In the genomic region with DNA sequence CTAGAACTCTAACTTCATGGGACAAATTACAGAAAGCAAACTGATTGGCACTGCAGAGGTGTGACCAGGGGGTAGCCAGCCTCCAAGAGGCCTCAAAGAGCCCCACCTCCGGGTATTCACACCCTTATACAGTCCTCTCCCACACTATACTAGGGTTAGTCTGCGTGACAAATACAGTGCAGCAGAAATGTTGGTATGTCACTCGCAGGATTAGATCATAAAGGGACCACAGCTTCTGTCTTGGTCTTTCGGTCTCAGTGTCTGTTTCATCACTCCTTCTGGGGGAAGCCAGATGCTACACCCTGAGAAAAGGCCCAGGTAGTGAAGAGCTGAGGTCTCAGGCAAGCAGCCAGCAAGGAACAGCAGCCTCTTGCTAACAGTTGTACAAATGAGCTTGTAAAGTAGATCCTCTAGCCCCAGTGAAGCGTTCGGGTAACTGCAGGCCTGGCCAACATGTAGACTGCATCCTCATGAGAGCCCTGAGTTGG, we compare ENCODE assay signal across 9 cellular contexts.
A peak's percentile ranks its signal among the peaks of the same experiment; 100 is the strongest.
DNase-seq lines count a peak whose midpoint lies in the region; ATAC-seq and TF ChIP-seq lines count a peak whose summit lies in the region.
"Had no signal": no experiment of that assay in that cellular context is flagged by ENCODE, and none has a peak within 500 bp of the region (broad histone marks: within the 10 kb centered on the region; RNA-seq: fewer than 3 reads in every experiment).

No MANE protein-coding gene starts in this region.

- DNase-seq in activated CD4-positive, alpha-beta memory T cell treated with anti-CD3 and anti-CD28 coated beads for 36 hours: peak; percentile 66
- DNase-seq in stimulated activated CD8-positive, alpha-beta memory T cell treated with anti-CD3 and anti-CD28 coated beads, Interleukin-12 subunit alpha, Interleukin-12 subunit beta, amount 100 ng/mL, for 24 hours (ENCODE audit: extremely low read depth): peak; percentile 7
- DNase-seq in OCI-M1 (lab: John Stamatoyannopoulos, UW) (no peak), endodermal cell (no peak), upper lobe of right lung (no peak)

- H3K27ac ChIP-seq in endodermal cell (ENCODE audit: low read depth, low read length): no peak overlapping the region
- no peak overlapping the region for H3K27ac ChIP-seq in upper lobe of right lung
- H3K27ac ChIP-seq: SK-N-MC had no signal

- H3K27me3 ChIP-seq in endodermal cell (ENCODE audit: control insufficient read depth, insufficient read depth, low read length, poor library complexity, severe bottlenecking): no peaks in the 10 kb centered on the region
- H3K27me3 ChIP-seq in upper lobe of right lung: no peaks in the 10 kb centered on the region

- TF ChIP-seq CTCF in endodermal cell (conservative IDR thresholded peaks at IDR 0.05): no peak
- no peak for TF ChIP-seq CTCF in upper lobe of right lung (IDR thresholded peaks at IDR 0.05)

- peaks cover 43% of the 10 kb centered on the region for H3K4me1 Mint-ChIP-seq in activated CD4-positive, alpha-beta memory T cell treated with anti-CD3 and anti-CD28 coated beads for 36 hours (ENCODE audit: low read depth)
- no peaks in the 10 kb centered on the region for H3K4me1 Mint-ChIP-seq in endodermal cell

- peaks cover 44% of the 10 kb centered on the region for H3K36me3 Mint-ChIP-seq in activated CD4-positive, alpha-beta memory T cell treated with anti-CD3 and anti-CD28 coated beads for 36 hours
- H3K36me3 Mint-ChIP-seq in endodermal cell (ENCODE audit: low read depth): no peaks in the 10 kb centered on the region

- no peaks in the 10 kb centered on the region for H3K9me3 Mint-ChIP-seq in activated CD4-positive, alpha-beta memory T cell treated with anti-CD3 and anti-CD28 coated beads for 36 hours
- no peaks in the 10 kb centered on the region for H3K9me3 Mint-ChIP-seq in endodermal cell
- H3K9me3 Mint-ChIP-seq: nephron had no signal

- H3K9me3 ChIP-seq in endodermal cell (ENCODE audit: control insufficient read depth, low read length) (no peaks in the 10 kb centered on the region), upper lobe of right lung (no peaks in the 10 kb centered on the region)

- CTCF ChIA-PET in activated CD4-positive, alpha-beta memory T cell treated with anti-CD3 and anti-CD28 coated beads for 36 hours (lab: Charles Lee): interaction anchor here (0.8 to 2.7 kb wide), 6 partner anchors 11 to 41 kb away, joined by 3 to 15 read pairs (median 6); no protein-coding TSS in a partner anchor

- H3K27me3 Mint-ChIP-seq in activated CD4-positive, alpha-beta memory T cell treated with anti-CD3 and anti-CD28 coated beads for 36 hours: no peaks in the 10 kb centered on the region
- no peaks in the 10 kb centered on the region for H3K27me3 Mint-ChIP-seq in endodermal cell (ENCODE audit: insufficient read depth)

- ATAC-seq in GM19035 (IDR thresholded peaks at IDR 0.05; ENCODE audit: unreplicated experiment): peak; percentile 84
- ATAC-seq in HG02610 (IDR thresholded peaks at IDR 0.05; ENCODE audit: unreplicated experiment): peak; percentile 96
- no peak for ATAC-seq in upper lobe of right lung

- no peak overlapping the region for H3K4me3 Mint-ChIP-seq in activated CD4-positive, alpha-beta memory T cell treated with anti-CD3 and anti-CD28 coated beads for 36 hours
- no peak overlapping the region for H3K4me3 Mint-ChIP-seq in endodermal cell
- H3K4me3 Mint-ChIP-seq: nephron had no signal

- POLR2A ChIA-PET in activated CD4-positive, alpha-beta memory T cell treated with anti-CD3 and anti-CD28 coated beads for 36 hours (lab: Charles Lee): interaction anchor here (0.7 to 2.3 kb wide), 4 partner anchors 10 to 68 kb away, joined by 3 to 14 read pairs (median 8); partner anchors contain the start of gene SAV1

- H3K4me1 ChIP-seq in endodermal cell (ENCODE audit: control insufficient read depth, insufficient read depth, low read length): no peaks in the 10 kb centered on the region
- no peaks in the 10 kb centered on the region for H3K4me1 ChIP-seq in upper lobe of right lung

- no peak overlapping the region for H3K4me3 ChIP-seq in endodermal cell (ENCODE audit: low read length)
- no peak overlapping the region for H3K4me3 ChIP-seq in upper lobe of right lung
- H3K4me3 ChIP-seq: SK-N-MC had no signal

- no peak overlapping the region for H3K27ac Mint-ChIP-seq in activated CD4-positive, alpha-beta memory T cell treated with anti-CD3 and anti-CD28 coated beads for 36 hours
- H3K27ac Mint-ChIP-seq in endodermal cell: no peak overlapping the region
- H3K27ac Mint-ChIP-seq: nephron had no signal

- H3K36me3 ChIP-seq in endodermal cell (ENCODE audit: control insufficient read depth, insufficient read depth, low read length) (no peaks in the 10 kb centered on the region), upper lobe of right lung (peaks cover 76% of the 10 kb centered on the region)

- no peak overlapping the region for H3K9ac ChIP-seq in endodermal cell (ENCODE audit: extremely low read depth, low read length, poor library complexity, severe bottlenecking)

- 90 to 95% methylated on average over 3 to 6 of the region's 6 CpGs for WGBS in endodermal cell (ENCODE audit: insufficient coverage in 1 of 2, insufficient read length in 1 of 2), 2 experiments

- intact Hi-C loops in activated CD4-positive, alpha-beta memory T cell treated with anti-CD3 and anti-CD28 coated beads for 36 hours (cut with micrococcal nuclease): loop anchor here (1.0 to 10.0 kb wide), 6 partner anchors 11 to 1110 kb away; partner anchors contain the start of genes NIN and SOS2
- intact Hi-C loops in upper lobe of right lung (cut with DNase I): no loop called here

Comparison
In these comparisons a context has a peak if more than half of its experiments do, and no peak if none do; other contexts are left out.
1. DNase-seq: peak in activated CD4-positive, alpha-beta memory T cell treated with anti-CD3 and anti-CD28 coated beads for 36 hours (single experiment) and stimulated activated CD8-positive, alpha-beta memory T cell treated with anti-CD3 and anti-CD28 coated beads, Interleukin-12 subunit alpha, Interleukin-12 subunit beta, amount 100 ng/mL, for 24 hours (single experiment); none in OCI-M1 (single experiment), endodermal cell (single experiment) and upper lobe of right lung (single experiment).